Comparison of ENCODE assay signal across 27 cellular contexts in genomic region chr5:51566940-51567339, GRCh38.
"Had no signal": no experiment of that assay in that cellular context is flagged by ENCODE, and none has a peak within 500 bp of the region (broad histone marks: within the 10 kb centered on the region; RNA-seq: fewer than 3 reads in every experiment).

No MANE protein-coding gene starts in this region.

- H3K27ac ChIP-seq: neural progenitor cell, ovary, parathyroid adenoma, psoas muscle, right lobe of liver, sigmoid colon, stomach, tibial artery, transverse colon, upper lobe of left lung, vagina had no signal

- H3K4me1 ChIP-seq: neural progenitor cell, parathyroid adenoma, psoas muscle, right lobe of liver, sigmoid colon, stomach, tibial artery, transverse colon, upper lobe of left lung, vagina had no signal

- H3K9ac ChIP-seq: neural progenitor cell, parathyroid adenoma had no signal

- H3K27me3 Mint-ChIP-seq: progenitor cell of endocrine pancreas; stimulated activated naive B cell treated with anti-CD40 and anti-IgM and Interleukin-4, amounts not matched to agents 10 μg/mL and 1 μg/mL and 100 μg/mL, for 72 hours; stimulated activated naive CD8-positive, alpha-beta T cell treated with anti-CD3 and anti-CD28 coated beads, Interleukin-15, Interleukin-2, amounts not matched to agents 100 ng/mL and 50 ng/mL, for 24 hours had no signal

- H3K4me3 Mint-ChIP-seq: natural killer cell; nephron; neural progenitor cell; stimulated activated effector memory CD8-positive, alpha-beta T cell treated with anti-CD3 and anti-CD28 coated beads, Interleukin-12 subunit alpha, Interleukin-12 subunit beta, amount 100 ng/mL, for 72 hours; stimulated activated naive B cell treated with anti-CD40 and anti-IgM and Interleukin-4, amounts not matched to agents 10 μg/mL and 1 μg/mL and 100 μg/mL, for 72 hours; stimulated activated naive CD8-positive, alpha-beta T cell treated with anti-CD3 and anti-CD28 coated beads, Interleukin-15, Interleukin-2, amounts not matched to agents 100 ng/mL and 50 ng/mL, for 24 hours had no signal

- H3K9me3 Mint-ChIP-seq: nephron; neural progenitor cell; stimulated activated naive B cell treated with anti-CD40 and anti-IgM and Interleukin-4, amounts not matched to agents 10 μg/mL and 1 μg/mL and 100 μg/mL, for 72 hours; stimulated activated naive CD8-positive, alpha-beta T cell treated with anti-CD3 and anti-CD28 coated beads, Interleukin-15, Interleukin-2, amounts not matched to agents 100 ng/mL and 50 ng/mL, for 24 hours had no signal

- H3K4me3 ChIP-seq: neural progenitor cell, ovary, psoas muscle, right lobe of liver, sigmoid colon, stomach, tibial artery, transverse colon, upper lobe of left lung, vagina had no signal

- H3K27me3 ChIP-seq: neural progenitor cell, ovary, right lobe of liver, sigmoid colon, stomach, tibial artery, transverse colon, upper lobe of left lung, vagina had no signal

- H3K36me3 ChIP-seq: neural progenitor cell, ovary, right lobe of liver, sigmoid colon, stomach, tibial artery, transverse colon, upper lobe of left lung, vagina had no signal

- H3K4me1 Mint-ChIP-seq: natural killer cell; nephron; neural progenitor cell; stimulated activated effector memory CD8-positive, alpha-beta T cell treated with anti-CD3 and anti-CD28 coated beads, Interleukin-12 subunit alpha, Interleukin-12 subunit beta, amount 100 ng/mL, for 72 hours; stimulated activated naive B cell treated with anti-CD40 and anti-IgM and Interleukin-4, amounts not matched to agents 10 μg/mL and 1 μg/mL and 100 μg/mL, for 72 hours had no signal

- H3K9me3 ChIP-seq: ovary, psoas muscle, right lobe of liver, sigmoid colon, stomach, tibial artery, transverse colon, upper lobe of left lung, vagina had no signal

- H3K36me3 Mint-ChIP-seq: natural killer cell; neural progenitor cell; stimulated activated effector memory CD8-positive, alpha-beta T cell treated with anti-CD3 and anti-CD28 coated beads, Interleukin-12 subunit alpha, Interleukin-12 subunit beta, amount 100 ng/mL, for 72 hours; stimulated activated naive B cell treated with anti-CD40 and anti-IgM and Interleukin-4, amounts not matched to agents 10 μg/mL and 1 μg/mL and 100 μg/mL, for 72 hours had no signal

- H3K79me2 ChIP-seq: parathyroid adenoma had no signal

- DNase-seq: natural killer cell; occipital lobe; ovary; posterior cingulate gyrus; psoas muscle; right cardiac atrium; right lobe of liver; sigmoid colon; small intestine; stimulated activated CD4-positive, alpha-beta T cell treated with anti-CD3 and anti-CD28 coated beads, Interleukin-15, amount 100 ng/mL, for 24 hours; stimulated activated CD4-positive, alpha-beta T cell treated with anti-CD3 and anti-CD28 coated beads, Interleukin-2, amount 100 ng/mL, for 24 hours; stimulated activated CD4-positive, alpha-beta T cell treated with anti-CD3 and anti-CD28 coated beads, Interleukin-2, amount 100 ng/mL, for 48 hours; stimulated activated CD4-positive, alpha-beta T cell treated with anti-CD3 and anti-CD28 coated beads, Interleukin-4, amount 100 ng/mL, for 24 hours; stimulated activated naive B cell treated with anti-CD40 and anti-IgM and Interleukin-4, amounts not matched to agents 10 μg/mL and 1 μg/mL and 100 μg/mL, for 72 hours; stimulated activated naive CD4-positive, alpha-beta T cell treated with Interleukin-2 at 50 U/mL for 16 hours; stomach; tibial artery; transverse colon; upper lobe of left lung had no signal

- ATAC-seq: natural killer cell; psoas muscle; right cardiac atrium; right lobe of liver; stimulated activated effector memory CD8-positive, alpha-beta T cell treated with anti-CD3 and anti-CD28 coated beads, Interleukin-12 subunit alpha, Interleukin-12 subunit beta, amount 100 ng/mL, for 72 hours; stimulated activated naive B cell treated with anti-CD40 and anti-IgM and Interleukin-4, amounts not matched to agents 10 μg/mL and 1 μg/mL and 100 μg/mL, for 72 hours had no signal

- H3K4me2 ChIP-seq: neural progenitor cell had no signal

- FAIRE-seq: small intestine, urothelium cell line had no signal

- H3K27ac Mint-ChIP-seq: natural killer cell; nephron; neural progenitor cell; progenitor cell of endocrine pancreas; stimulated activated effector memory CD8-positive, alpha-beta T cell treated with anti-CD3 and anti-CD28 coated beads, Interleukin-12 subunit alpha, Interleukin-12 subunit beta, amount 100 ng/mL, for 72 hours; stimulated activated naive B cell treated with anti-CD40 and anti-IgM and Interleukin-4, amounts not matched to agents 10 μg/mL and 1 μg/mL and 100 μg/mL, for 72 hours; stimulated activated naive CD8-positive, alpha-beta T cell treated with anti-CD3 and anti-CD28 coated beads, Interleukin-15, Interleukin-2, amounts not matched to agents 100 ng/mL and 50 ng/mL, for 24 hours had no signal

- H2AFZ ChIP-seq: neural progenitor cell, parathyroid adenoma had no signal
